ENCODE assay signal across 9 cellular contexts in the genomic region with DNA sequence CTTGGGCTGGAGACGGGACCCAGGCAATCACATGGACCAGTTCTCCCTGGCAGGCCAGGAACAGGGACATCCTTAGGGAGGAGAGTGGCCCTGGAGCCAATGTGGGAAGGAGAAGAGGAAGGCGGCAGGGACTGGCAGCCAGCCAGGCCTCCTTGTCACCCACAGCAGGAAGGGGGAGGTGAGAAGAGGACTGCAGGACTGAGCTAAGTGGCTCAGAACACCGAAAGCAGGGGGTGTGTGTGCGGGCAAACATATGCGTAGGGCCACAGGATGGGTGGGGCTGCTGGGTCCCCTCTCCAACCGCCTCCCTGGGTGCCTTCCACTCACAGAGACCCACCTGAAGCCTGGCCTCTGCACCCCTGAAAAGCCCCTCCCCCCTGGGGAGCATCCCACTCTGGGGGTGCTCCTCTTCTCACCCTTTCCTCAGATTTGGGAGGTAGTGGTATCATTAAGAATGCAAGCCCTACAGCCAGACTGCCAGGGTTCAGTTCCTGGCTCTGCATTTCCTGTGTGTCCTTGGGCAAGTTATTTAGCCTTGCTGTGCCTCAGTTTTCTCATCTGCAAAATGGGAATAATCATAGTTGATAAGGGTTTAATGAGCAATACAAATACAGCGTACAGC. TPM values are rescaled to one million over a fixed set of nuclear protein-coding genes. Genes with fewer than 3 reads are reported as not detected.
DNase-seq lines count a peak whose midpoint lies in the region; TF ChIP-seq lines count a peak whose summit lies in the region.
"Had no signal": no experiment of that assay in that cellular context is flagged by ENCODE, and none has a peak within 500 bp of the region (broad histone marks: within the 10 kb centered on the region; RNA-seq: fewer than 3 reads in every experiment).

No MANE protein-coding gene starts in this region.

- H3K4me1 Mint-ChIP-seq in MCF 10A (ENCODE audit: insufficient read depth, unreplicated experiment) = peaks cover 4% of the 10 kb centered on the region

- H3K4me2 ChIP-seq in neuronal stem cell (ENCODE audit: insufficient read depth, low read length, poor library complexity, severe bottlenecking) = no peak overlapping the region

- H3K9me3 Mint-ChIP-seq in MCF 10A (ENCODE audit: unreplicated experiment) = no peaks in the 10 kb centered on the region

- no peak overlapping the region for H3K23ac ChIP-seq in neuronal stem cell (ENCODE audit: low read depth, low read length, poor library complexity)

- no peak overlapping the region for H4K91ac ChIP-seq in neuronal stem cell (ENCODE audit: low read depth, low read length, poor library complexity)

- no peaks in the 10 kb centered on the region for H3K79me1 ChIP-seq in neuronal stem cell (ENCODE audit: low read depth, low read length)

- in situ Hi-C loops in T47D (cut with HindIII; ENCODE audit: low pct_unique_long_range_greater_than_20kb, low sequenced_read_pairs) = no loop called here

- no peak overlapping the region for H2BK15ac ChIP-seq in neuronal stem cell (ENCODE audit: low read length)

- no peaks in the 10 kb centered on the region for H3K27me3 ChIP-seq in neuronal stem cell (ENCODE audit: control insufficient read depth in 3 of 3, insufficient read depth in 3 of 3, low read depth in 1 of 3, low read length in 3 of 3)

- H3K9me3 ChIP-seq in neuronal stem cell (replicated peaks in 1 of 2; ENCODE audit: control insufficient read depth in 2 of 2, insufficient read depth in 1 of 2, low read depth in 1 of 2, low read length in 2 of 2) = no peaks in the 10 kb centered on the region

- no peak overlapping the region for H3K4me3 ChIP-seq in neuronal stem cell (ENCODE audit: low read length in 2 of 2)

- no peak overlapping the region for H3K27ac Mint-ChIP-seq in MCF 10A (ENCODE audit: low read depth, unreplicated experiment)

- H3K27ac ChIP-seq in neuronal stem cell (replicated peaks; ENCODE audit: low read length) = no peak overlapping the region

- intact Hi-C loops in MCF 10A (cut with micrococcal nuclease) = no loop called here

- CTCF ChIA-PET in MCF 10A (lab: Yijun Ruan, JAX) = interaction anchor here (1.6 kb wide), 1 partner anchor 22 kb away, joined by 5 read pairs; no protein-coding TSS in a partner anchor

- TF ChIP-seq CTCF in MCF 10A (IDR thresholded peaks at IDR 0.05; ENCODE audit: unreplicated experiment) = no peak

- WGBS in neuronal stem cell (ENCODE audit: extremely low coverage in 2 of 2, insufficient read length in 2 of 2, insufficient replicate concordance in 1 of 2), 2 donors = no CpG with 5 or more reads among the region's 7 CpGs

- POLR2A ChIA-PET in MCF 10A (lab: Yijun Ruan, JAX) = no interaction called here

- no peak overlapping the region for H3K4ac ChIP-seq in neuronal stem cell (ENCODE audit: low read length)

- no peaks in the 10 kb centered on the region for H3K4me1 ChIP-seq in neuronal stem cell (ENCODE audit: control insufficient read depth in 2 of 2, insufficient read depth in 1 of 2, low read depth in 1 of 2, low read length in 2 of 2)

- no peak overlapping the region for H2AFZ ChIP-seq in neuronal stem cell (ENCODE audit: low read length)

- BruUV-seq in MCF 10A (replicated peaks; lab: Mats Ljungman, UMichigan) = no TSS peak

- no peak overlapping the region for H2AK5ac ChIP-seq in neuronal stem cell (ENCODE audit: low read depth, low read length)

- no peak overlapping the region for H3K9ac ChIP-seq in neuronal stem cell (ENCODE audit: low read depth, low read length, poor library complexity)

- peaks cover 4 to 12% of the 10 kb centered on the region in 2 donors for H3K36me3 ChIP-seq in neuronal stem cell (replicated peaks in 1 of 2; ENCODE audit: control insufficient read depth in 2 of 2, insufficient read depth in 2 of 2, low read length in 2 of 2)

- no peaks in the 10 kb centered on the region for H3K27me3 Mint-ChIP-seq in MCF 10A (ENCODE audit: insufficient read depth, unreplicated experiment)

- H2BK12ac ChIP-seq in neuronal stem cell (ENCODE audit: low read length) = no peak overlapping the region

- no peak overlapping the region for H4K8ac ChIP-seq in neuronal stem cell (ENCODE audit: low read depth, low read length)

- H3K4me3 Mint-ChIP-seq in MCF 10A (ENCODE audit: unreplicated experiment) = no peak overlapping the region

- H2BK120ac ChIP-seq in neuronal stem cell (ENCODE audit: low read depth, low read length) = no peak overlapping the region

- H3K18ac ChIP-seq in neuronal stem cell (ENCODE audit: low read length) = no peak overlapping the region

- no peaks in the 10 kb centered on the region for H3K36me3 Mint-ChIP-seq in MCF 10A (ENCODE audit: insufficient read depth, unreplicated experiment)

- peak overlapping the region; percentile 71 for H2BK5ac ChIP-seq in neuronal stem cell (ENCODE audit: low read length)

- DNase-seq in T47D (ENCODE audit: low read depth in 1 of 2, low spot score in 1 of 2) (peak; percentile 72 to 92), MCF 10A (ENCODE audit: unreplicated experiment) (no peak), NCI-H510A treated with DMSO at 0.1 percent for 48 hours (lab: John Stamatoyannopoulos, UW) (peak; percentile 88), amygdala (lab: John Stamatoyannopoulos, UW) (peak in 37 of 56 donors; percentile 19 to 79 (median 57)), neuronal stem cell (ENCODE audit: low spot score) (no peak), T1000 (lab: John Stamatoyannopoulos, UW) (no peak), AG20443 (ENCODE audit: low spot score) (no peak), islet precursor cell (no peak)

- H3K14ac ChIP-seq in neuronal stem cell (ENCODE audit: low read length) = no peak overlapping the region

RNA-seq across cellular contexts. Expression of a gene that starts 8.1 kb away (rescaled TPM):
- not detected in 2 replicates for total RNA-seq in MCF 10A (2022)
- 0.95 TPM for polyA plus RNA-seq in neuronal stem cell (2013, experiment 1 of 2)
- 1.0 TPM for polyA plus RNA-seq in neuronal stem cell (2013, experiment 2 of 2)
- polyA plus RNA-seq: keratinocyte had no signal

RNA-seq across cellular contexts. Expression of a gene that starts 11.2 kb away (rescaled TPM):
- total RNA-seq in MCF 10A (2022) = 0.37 and 0.71 TPM in 2 replicates
- polyA plus RNA-seq in neuronal stem cell (2013, experiment 1 of 2) = 0.88 TPM
- 0.87 TPM for polyA plus RNA-seq in neuronal stem cell (2013, experiment 2 of 2)

RNA-seq across cellular contexts. Expression of a gene that starts 11.5 kb away (rescaled TPM):
- 10.0 and 13.2 TPM in 2 replicates for total RNA-seq in MCF 10A (2022)
- 10.1 TPM for polyA plus RNA-seq in neuronal stem cell (2013, experiment 1 of 2)
- 11.1 TPM for polyA plus RNA-seq in neuronal stem cell (2013, experiment 2 of 2)

RNA-seq across cellular contexts. Expression of a gene that starts 23.6 kb away (rescaled TPM):
- total RNA-seq in MCF 10A (2022) = 33.3 and 33.7 TPM in 2 replicates
- polyA plus RNA-seq in neuronal stem cell (2013, experiment 1 of 2) = 69.2 TPM
- polyA plus RNA-seq in neuronal stem cell (2013, experiment 2 of 2) = 69.0 TPM

RNA-seq across cellular contexts. Expression of a gene that starts 39.4 kb away (rescaled TPM):
- total RNA-seq in MCF 10A (2022) = 30.1 and 31.1 TPM in 2 replicates
- polyA plus RNA-seq in neuronal stem cell (2013, experiment 1 of 2) = 65.0 TPM
- polyA plus RNA-seq in neuronal stem cell (2013, experiment 2 of 2) = 70.1 TPM

Comparison
In these comparisons a context has a peak if more than half of its experiments do, and no peak if none do; other contexts are left out.
1. DNase-seq: peak in T47D (2 of 2), NCI-H510A treated with DMSO at 0.1 percent for 48 hours (single experiment) and amygdala (37 of 56); none in MCF 10A (single experiment), neuronal stem cell (single experiment), T1000 (single experiment), AG20443 (single experiment) and islet precursor cell (single experiment).